18 cellular contexts compared by ENCODE assay signal in genomic region chr9:134382733-134383132, GRCh38. TPM values are rescaled to one million over a fixed set of nuclear protein-coding genes. Genes with fewer than 3 reads are reported as not detected.
DNase-seq lines count a peak whose midpoint lies in the region; ATAC-seq and TF ChIP-seq lines count a peak whose summit lies in the region.
"Had no signal": no experiment of that assay in that cellular context is flagged by ENCODE, and none has a peak within 500 bp of the region (broad histone marks: within the 10 kb centered on the region; RNA-seq: fewer than 3 reads in every experiment).

No MANE protein-coding gene starts in this region.

- peak overlapping the region; percentile 60 for H3K27ac Mint-ChIP-seq in activated CD4-positive, alpha-beta T cell treated with anti-CD3 and anti-CD28 coated beads, Interleukin-2, amount 10 ng/mL, durations not matched to agents 7 days and 5 days
- H3K27ac Mint-ChIP-seq in naive thymus-derived CD8-positive, alpha-beta T cell, result peak overlapping the region in 4 of 10 donors; percentile 53 to 94 (median 78)
- H3K27ac Mint-ChIP-seq in type B pancreatic cell, result peak overlapping the region; percentile 58
- H3K27ac Mint-ChIP-seq in activated CD4-positive, alpha-beta T cell treated with anti-CD3 and anti-CD28 coated beads, Interleukin-2, amount 10 ng/mL, durations not matched to agents 24 days and 14 days, result no peak overlapping the region
- H3K27ac Mint-ChIP-seq: activated CD4-positive, alpha-beta memory T cell treated with anti-CD3 and anti-CD28 coated beads for 36 hours had no signal

- H3K4me3 ChIP-seq in duodenal mucosa (ENCODE audit: low read depth in 1 of 2, low read length in 2 of 2), result peak overlapping the region in 1 of 2 donors; percentile 51
- H3K4me3 ChIP-seq in effector memory CD4-positive, alpha-beta T cell (ENCODE audit: insufficient read depth, low read depth, low read length, poor library complexity, severe bottlenecking), result no peak overlapping the region
- H3K4me3 ChIP-seq: ovary, SK-N-MC, thoracic aorta had no signal

- no peaks in the 10 kb centered on the region for H3K27me3 ChIP-seq in duodenal mucosa (ENCODE audit: control insufficient read depth in 1 of 2, insufficient read depth in 2 of 2, low read length in 2 of 2)
- no peaks in the 10 kb centered on the region for H3K27me3 ChIP-seq in effector memory CD4-positive, alpha-beta T cell (replicated peaks; ENCODE audit: control insufficient read depth, insufficient read depth, low read length, poor library complexity, severe bottlenecking)
- H3K27me3 ChIP-seq: ovary had no signal

- intact Hi-C loops in activated CD4-positive, alpha-beta T cell treated with anti-CD3 and anti-CD28 coated beads, Interleukin-2, amount 10 ng/mL, durations not matched to agents 24 days and 14 days (cut with micrococcal nuclease), result no loop called here

- no peak for TF ChIP-seq CTCF in type B pancreatic cell (conservative IDR thresholded peaks at IDR 0.05)

- no peaks in the 10 kb centered on the region for H3K36me3 Mint-ChIP-seq in activated CD4-positive, alpha-beta T cell treated with anti-CD3 and anti-CD28 coated beads, Interleukin-2, amount 10 ng/mL, durations not matched to agents 7 days and 5 days (ENCODE audit: low read depth)
- no peaks in the 10 kb centered on the region for H3K36me3 Mint-ChIP-seq in naive thymus-derived CD8-positive, alpha-beta T cell
- no peaks in the 10 kb centered on the region for H3K36me3 Mint-ChIP-seq in type B pancreatic cell
- H3K36me3 Mint-ChIP-seq in activated CD4-positive, alpha-beta T cell treated with anti-CD3 and anti-CD28 coated beads, Interleukin-2, amount 10 ng/mL, durations not matched to agents 24 days and 14 days (ENCODE audit: low read depth), result no peaks in the 10 kb centered on the region
- H3K36me3 Mint-ChIP-seq: activated CD4-positive, alpha-beta memory T cell treated with anti-CD3 and anti-CD28 coated beads for 36 hours had no signal

- H3K4me3 Mint-ChIP-seq in activated CD4-positive, alpha-beta T cell treated with anti-CD3 and anti-CD28 coated beads, Interleukin-2, amount 10 ng/mL, durations not matched to agents 7 days and 5 days, result no peak overlapping the region
- H3K4me3 Mint-ChIP-seq in naive thymus-derived CD8-positive, alpha-beta T cell, result peak overlapping the region in 6 of 10 donors; percentile 19 to 83 (median 67)
- no peak overlapping the region for H3K4me3 Mint-ChIP-seq in type B pancreatic cell
- H3K4me3 Mint-ChIP-seq in activated CD4-positive, alpha-beta T cell treated with anti-CD3 and anti-CD28 coated beads, Interleukin-2, amount 10 ng/mL, durations not matched to agents 24 days and 14 days, result no peak overlapping the region
- H3K4me3 Mint-ChIP-seq: activated CD4-positive, alpha-beta memory T cell treated with anti-CD3 and anti-CD28 coated beads for 36 hours had no signal

- no peak for DNase-seq in activated CD4-positive, alpha-beta T cell treated with anti-CD3 and anti-CD28 coated beads, Interleukin-2, amount 10 ng/mL, durations not matched to agents 7 days and 5 days
- no peak for DNase-seq in activated CD4-positive, alpha-beta T cell treated with anti-CD3 and anti-CD28 coated beads, Interleukin-2, amount 50 U/mL, for 48 hours
- no peak for DNase-seq in naive thymus-derived CD8-positive, alpha-beta T cell
- no peak for DNase-seq in type B pancreatic cell (ENCODE audit: extremely low spot score, unreplicated experiment)
- no peak for DNase-seq in activated CD4-positive, alpha-beta T cell treated with anti-CD3 and anti-CD28 coated beads, Interleukin-2, amount 10 ng/mL, durations not matched to agents 24 days and 14 days
- DNase-seq in effector memory CD4-positive, alpha-beta T cell, result no peak
- DNase-seq: activated T-cell treated with anti-CD3 and anti-CD28 coated beads, Interleukin-2, amount 50 U/mL, for 48 hours; DND-41; NCI-H1105; PC-3; stimulated activated CD4-positive, alpha-beta T cell treated with anti-CD3 and anti-CD28 coated beads, Interleukin-4, amount 100 ng/mL, for 4 hours had no signal

- POLR2A ChIA-PET in activated CD4-positive, alpha-beta T cell treated with anti-CD3 and anti-CD28 coated beads, Interleukin-2, amount 10 ng/mL, durations not matched to agents 7 days and 5 days (lab: Charles Lee), result no interaction called here
- POLR2A ChIA-PET in naive thymus-derived CD8-positive, alpha-beta T cell (lab: Charles Lee), result interaction anchor here (1.1 kb wide), 1 partner anchor 24 kb away, joined by 3 read pairs; no protein-coding TSS in a partner anchor

- peaks cover 19% of the 10 kb centered on the region for H3K4me1 Mint-ChIP-seq in activated CD4-positive, alpha-beta T cell treated with anti-CD3 and anti-CD28 coated beads, Interleukin-2, amount 10 ng/mL, durations not matched to agents 7 days and 5 days
- peaks cover 17 to 38% (median 36%) of the 10 kb centered on the region in 4 donors for H3K4me1 Mint-ChIP-seq in naive thymus-derived CD8-positive, alpha-beta T cell
- peaks cover 13% of the 10 kb centered on the region for H3K4me1 Mint-ChIP-seq in type B pancreatic cell (ENCODE audit: unreplicated experiment)
- H3K4me1 Mint-ChIP-seq in activated CD4-positive, alpha-beta T cell treated with anti-CD3 and anti-CD28 coated beads, Interleukin-2, amount 10 ng/mL, durations not matched to agents 24 days and 14 days, result peaks cover 10% of the 10 kb centered on the region

- no peaks in the 10 kb centered on the region for H3K9me3 Mint-ChIP-seq in activated CD4-positive, alpha-beta T cell treated with anti-CD3 and anti-CD28 coated beads, Interleukin-2, amount 10 ng/mL, durations not matched to agents 7 days and 5 days
- H3K9me3 Mint-ChIP-seq in naive thymus-derived CD8-positive, alpha-beta T cell, result no peaks in the 10 kb centered on the region
- no peaks in the 10 kb centered on the region for H3K9me3 Mint-ChIP-seq in type B pancreatic cell
- no peaks in the 10 kb centered on the region for H3K9me3 Mint-ChIP-seq in activated CD4-positive, alpha-beta T cell treated with anti-CD3 and anti-CD28 coated beads, Interleukin-2, amount 10 ng/mL, durations not matched to agents 24 days and 14 days
- H3K9me3 Mint-ChIP-seq: activated CD4-positive, alpha-beta memory T cell treated with anti-CD3 and anti-CD28 coated beads for 36 hours had no signal

- no peaks in the 10 kb centered on the region for H3K36me3 ChIP-seq in duodenal mucosa (ENCODE audit: control insufficient read depth in 1 of 2, insufficient read depth in 2 of 2, low read length in 2 of 2)
- no peaks in the 10 kb centered on the region for H3K36me3 ChIP-seq in effector memory CD4-positive, alpha-beta T cell (ENCODE audit: control insufficient read depth, insufficient read depth, low read length)
- H3K36me3 ChIP-seq: ovary, thoracic aorta had no signal

- peaks cover 73 to 86% of the 10 kb centered on the region in 2 donors for H3K4me1 ChIP-seq in duodenal mucosa (ENCODE audit: control insufficient read depth in 1 of 2, insufficient read depth in 2 of 2, low read length in 2 of 2)
- H3K4me1 ChIP-seq in effector memory CD4-positive, alpha-beta T cell (ENCODE audit: control insufficient read depth, insufficient read depth, low read length, poor library complexity, severe bottlenecking), result peaks cover 21% of the 10 kb centered on the region

- no peaks in the 10 kb centered on the region for H3K9me3 ChIP-seq in duodenal mucosa (ENCODE audit: control insufficient read depth in 1 of 2, low read length in 2 of 2)
- no peaks in the 10 kb centered on the region for H3K9me3 ChIP-seq in effector memory CD4-positive, alpha-beta T cell (ENCODE audit: control insufficient read depth, low read length)
- H3K9me3 ChIP-seq: ovary, thoracic aorta had no signal

- peak overlapping the region; percentile 51 for H3K27ac ChIP-seq in duodenal mucosa (ENCODE audit: low read depth, low read length)
- H3K27ac ChIP-seq in effector memory CD4-positive, alpha-beta T cell (ENCODE audit: insufficient read depth, low read length, poor library complexity, severe bottlenecking), result no peak overlapping the region
- H3K27ac ChIP-seq: KMS-11, ovary, SK-N-MC, thoracic aorta had no signal

- CTCF ChIA-PET in activated CD4-positive, alpha-beta T cell treated with anti-CD3 and anti-CD28 coated beads, Interleukin-2, amount 10 ng/mL, durations not matched to agents 7 days and 5 days (lab: Charles Lee), result interaction anchor here (1.0 kb wide), 1 partner anchor 60 kb away, joined by 4 read pairs; no protein-coding TSS in a partner anchor

- H3K27me3 Mint-ChIP-seq in activated CD4-positive, alpha-beta T cell treated with anti-CD3 and anti-CD28 coated beads, Interleukin-2, amount 10 ng/mL, durations not matched to agents 7 days and 5 days, result no peaks in the 10 kb centered on the region
- no peaks in the 10 kb centered on the region for H3K27me3 Mint-ChIP-seq in naive thymus-derived CD8-positive, alpha-beta T cell
- H3K27me3 Mint-ChIP-seq in type B pancreatic cell, result no peaks in the 10 kb centered on the region
- peaks cover 12% of the 10 kb centered on the region for H3K27me3 Mint-ChIP-seq in activated CD4-positive, alpha-beta T cell treated with anti-CD3 and anti-CD28 coated beads, Interleukin-2, amount 10 ng/mL, durations not matched to agents 24 days and 14 days
- H3K27me3 Mint-ChIP-seq: activated CD4-positive, alpha-beta memory T cell treated with anti-CD3 and anti-CD28 coated beads for 36 hours had no signal

- ATAC-seq in naive thymus-derived CD8-positive, alpha-beta T cell, result no peak
- no peak for ATAC-seq in HG02623 (IDR thresholded peaks at IDR 0.05; ENCODE audit: unreplicated experiment)
- ATAC-seq: PC-3 had no signal

- peak overlapping the region; percentile 54 for H3K9ac ChIP-seq in duodenal mucosa (ENCODE audit: low read depth in 1 of 2, low read length in 2 of 2)
- H3K9ac ChIP-seq: KMS-11 had no signal

RNA-seq across cellular contexts. Expression of gene RXRA, which starts 56.5 kb away (rescaled TPM):
- total RNA-seq in activated CD4-positive, alpha-beta T cell treated with anti-CD3 and anti-CD28 coated beads, Interleukin-2, amount 10 ng/mL, durations not matched to agents 7 days and 5 days, result 1 to 10 TPM; 1.2 to 1.4 TPM
- 1 to 10 TPM; 5.3 to 5.6 TPM for total RNA-seq in naive thymus-derived CD8-positive, alpha-beta T cell
- polyA plus RNA-seq in naive thymus-derived CD8-positive, alpha-beta T cell, result under 1 TPM; 0.18 to 0.75 (median 0.27) TPM
- 66.9 and 127 TPM in 2 replicates for total RNA-seq in type B pancreatic cell (ENCODE audit: low replicate concordance)
- total RNA-seq in activated CD4-positive, alpha-beta T cell treated with anti-CD3 and anti-CD28 coated beads, Interleukin-2, amount 10 ng/mL, durations not matched to agents 24 days and 14 days, result 4.0 and 4.8 TPM in 2 replicates

Comparison
In these comparisons a context has a peak if more than half of its experiments do, and no peak if none do; other contexts are left out.
1. H3K4me3 Mint-ChIP-seq: peak in naive thymus-derived CD8-positive, alpha-beta T cell (6 of 10); none in activated CD4-positive, alpha-beta T cell treated with anti-CD3 and anti-CD28 coated beads, Interleukin-2, amount 10 ng/mL, durations not matched to agents 7 days and 5 days (single experiment), type B pancreatic cell (single experiment) and activated CD4-positive, alpha-beta T cell treated with anti-CD3 and anti-CD28 coated beads, Interleukin-2, amount 10 ng/mL, durations not matched to agents 24 days and 14 days (single experiment).
2. RNA of gene RXRA, which starts 56.5 kb away (total RNA-seq): 66.9 to 127 TPM in type B pancreatic cell; 5.3 to 5.6 TPM in naive thymus-derived CD8-positive, alpha-beta T cell, 4.0 to 4.8 TPM in activated CD4-positive, alpha-beta T cell treated with anti-CD3 and anti-CD28 coated beads, Interleukin-2, amount 10 ng/mL, durations not matched to agents 24 days and 14 days and 1.2 to 1.4 TPM in activated CD4-positive, alpha-beta T cell treated with anti-CD3 and anti-CD28 coated beads, Interleukin-2, amount 10 ng/mL, durations not matched to agents 7 days and 5 days; every median in the first group is over 10 times any median in the second.